In genomic region chr1:19484793-19485361, GRCh38 we compare ENCODE assay signal across 2 cellular contexts.
TF ChIP-seq lines count a peak whose summit lies in the region.

No MANE protein-coding gene starts in this region.

TF ChIP-seq in HEK293, 187 proteins besides CTCF, POLR2A, EP300 and RAD21 (continued from another document and continues in another):
- TF ChIP-seq, protein P1, sequence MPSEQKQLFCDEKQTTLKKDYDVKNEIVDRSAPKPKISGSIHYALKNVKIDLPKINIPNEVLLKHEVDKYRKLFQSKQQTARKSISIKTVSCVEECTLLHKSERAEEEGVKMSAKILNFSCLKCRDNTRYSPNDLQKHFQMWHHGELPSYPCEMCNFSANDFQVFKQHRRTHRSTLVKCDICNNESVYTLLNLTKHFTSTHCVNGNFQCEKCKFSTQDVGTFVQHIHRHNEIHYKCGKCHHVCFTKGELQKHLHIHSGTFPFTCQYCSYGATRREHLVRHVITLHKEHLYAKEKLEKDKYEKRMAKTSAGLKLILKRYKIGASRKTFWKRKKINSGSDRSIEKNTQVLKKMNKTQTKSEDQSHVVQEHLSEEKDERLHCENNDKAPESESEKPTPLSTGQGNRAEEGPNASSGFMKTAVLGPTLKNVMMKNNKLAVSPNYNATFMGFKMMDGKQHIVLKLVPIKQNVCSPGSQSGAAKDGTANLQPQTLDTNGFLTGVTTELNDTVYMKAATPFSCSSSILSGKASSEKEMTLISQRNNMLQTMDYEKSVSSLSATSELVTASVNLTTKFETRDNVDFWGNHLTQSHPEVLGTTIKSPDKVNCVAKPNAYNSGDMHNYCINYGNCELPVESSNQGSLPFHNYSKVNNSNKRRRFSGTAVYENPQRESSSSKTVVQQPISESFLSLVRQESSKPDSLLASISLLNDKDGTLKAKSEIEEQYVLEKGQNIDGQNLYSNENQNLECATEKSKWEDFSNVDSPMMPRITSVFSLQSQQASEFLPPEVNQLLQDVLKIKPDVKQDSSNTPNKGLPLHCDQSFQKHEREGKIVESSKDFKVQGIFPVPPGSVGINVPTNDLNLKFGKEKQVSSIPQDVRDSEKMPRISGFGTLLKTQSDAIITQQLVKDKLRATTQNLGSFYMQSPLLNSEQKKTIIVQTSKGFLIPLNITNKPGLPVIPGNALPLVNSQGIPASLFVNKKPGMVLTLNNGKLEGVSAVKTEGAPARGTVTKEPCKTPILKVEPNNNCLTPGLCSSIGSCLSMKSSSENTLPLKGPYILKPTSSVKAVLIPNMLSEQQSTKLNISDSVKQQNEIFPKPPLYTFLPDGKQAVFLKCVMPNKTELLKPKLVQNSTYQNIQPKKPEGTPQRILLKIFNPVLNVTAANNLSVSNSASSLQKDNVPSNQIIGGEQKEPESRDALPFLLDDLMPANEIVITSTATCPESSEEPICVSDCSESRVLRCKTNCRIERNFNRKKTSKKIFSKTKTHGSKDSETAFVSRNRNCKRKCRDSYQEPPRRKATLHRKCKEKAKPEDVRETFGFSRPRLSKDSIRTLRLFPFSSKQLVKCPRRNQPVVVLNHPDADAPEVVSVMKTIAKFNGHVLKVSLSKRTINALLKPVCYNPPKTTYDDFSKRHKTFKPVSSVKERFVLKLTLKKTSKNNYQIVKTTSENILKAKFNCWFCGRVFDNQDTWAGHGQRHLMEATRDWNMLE (tag by site-specific recombination; conservative IDR thresholded peaks at IDR 0.05; ENCODE audit: low read depth) = no peak
- TF ChIP-seq, protein P2, sequence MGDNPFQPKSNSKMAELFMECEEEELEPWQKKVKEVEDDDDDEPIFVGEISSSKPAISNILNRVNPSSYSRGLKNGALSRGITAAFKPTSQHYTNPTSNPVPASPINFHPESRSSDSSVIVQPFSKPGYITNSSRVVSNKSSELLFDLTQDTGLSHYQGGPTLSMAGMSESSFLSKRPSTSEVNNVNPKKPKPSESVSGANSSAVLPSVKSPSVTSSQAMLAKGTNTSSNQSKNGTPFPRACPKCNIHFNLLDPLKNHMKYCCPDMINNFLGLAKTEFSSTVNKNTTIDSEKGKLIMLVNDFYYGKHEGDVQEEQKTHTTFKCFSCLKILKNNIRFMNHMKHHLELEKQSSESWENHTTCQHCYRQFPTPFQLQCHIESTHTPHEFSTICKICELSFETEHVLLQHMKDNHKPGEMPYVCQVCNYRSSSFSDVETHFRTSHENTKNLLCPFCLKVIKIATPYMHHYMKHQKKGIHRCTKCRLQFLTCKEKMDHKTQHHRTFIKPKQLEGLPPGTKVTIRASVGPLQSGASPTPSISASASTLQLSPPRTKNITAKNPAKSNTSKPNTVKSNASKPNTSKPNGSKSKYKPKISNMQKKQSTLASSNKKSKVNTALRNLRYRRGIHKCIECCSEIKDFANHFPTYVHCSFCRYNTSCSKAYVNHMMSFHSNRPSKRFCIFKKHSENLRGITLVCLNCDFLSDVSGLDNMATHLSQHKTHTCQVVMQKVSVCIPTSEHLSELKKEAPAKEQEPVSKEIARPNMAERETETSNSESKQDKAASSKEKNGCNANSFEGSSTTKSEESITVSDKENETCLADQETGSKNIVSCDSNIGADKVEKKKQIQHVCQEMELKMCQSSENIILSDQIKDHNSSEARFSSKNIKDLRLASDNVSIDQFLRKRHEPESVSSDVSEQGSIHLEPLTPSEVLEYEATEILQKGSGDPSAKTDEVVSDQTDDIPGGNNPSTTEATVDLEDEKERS (tag by site-specific recombination; IDR thresholded peaks at IDR 0.05) = no peak
- TF ChIP-seq OVOL3 (tag by site-specific recombination; IDR thresholded peaks at IDR 0.05) (no peak), ZNF146 (tag by site-specific recombination; IDR thresholded peaks at IDR 0.05) (no peak), ZNF610 (tag by site-specific recombination; IDR thresholded peaks at IDR 0.05; ENCODE audit: borderline replicate concordance) (no peak), ZNF138 (tag by site-specific recombination; IDR thresholded peaks at IDR 0.05; ENCODE audit: borderline replicate concordance) (no peak), ZSCAN30 (tag by site-specific recombination; IDR thresholded peaks at IDR 0.05) (peak; percentile 57; the same call in 1 of the 2 replicates), SCRT1 (tag by site-specific recombination; IDR thresholded peaks at IDR 0.05; ENCODE audit: borderline replicate concordance) (no peak), KLF8 (tag by site-specific recombination; IDR thresholded peaks at IDR 0.05) (peak; percentile 74; the same call in 1 of the 2 replicates), ZSCAN18 (tag by site-specific recombination; IDR thresholded peaks at IDR 0.05) (no peak)
- TF ChIP-seq, protein P3, sequence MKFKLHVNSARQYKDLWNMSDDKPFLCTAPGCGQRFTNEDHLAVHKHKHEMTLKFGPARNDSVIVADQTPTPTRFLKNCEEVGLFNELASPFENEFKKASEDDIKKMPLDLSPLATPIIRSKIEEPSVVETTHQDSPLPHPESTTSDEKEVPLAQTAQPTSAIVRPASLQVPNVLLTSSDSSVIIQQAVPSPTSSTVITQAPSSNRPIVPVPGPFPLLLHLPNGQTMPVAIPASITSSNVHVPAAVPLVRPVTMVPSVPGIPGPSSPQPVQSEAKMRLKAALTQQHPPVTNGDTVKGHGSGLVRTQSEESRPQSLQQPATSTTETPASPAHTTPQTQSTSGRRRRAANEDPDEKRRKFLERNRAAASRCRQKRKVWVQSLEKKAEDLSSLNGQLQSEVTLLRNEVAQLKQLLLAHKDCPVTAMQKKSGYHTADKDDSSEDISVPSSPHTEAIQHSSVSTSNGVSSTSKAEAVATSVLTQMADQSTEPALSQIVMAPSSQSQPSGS (tag by site-specific recombination; IDR thresholded peaks at IDR 0.05; ENCODE audit: low read depth) = no peak
- TF ChIP-seq, protein P4, sequence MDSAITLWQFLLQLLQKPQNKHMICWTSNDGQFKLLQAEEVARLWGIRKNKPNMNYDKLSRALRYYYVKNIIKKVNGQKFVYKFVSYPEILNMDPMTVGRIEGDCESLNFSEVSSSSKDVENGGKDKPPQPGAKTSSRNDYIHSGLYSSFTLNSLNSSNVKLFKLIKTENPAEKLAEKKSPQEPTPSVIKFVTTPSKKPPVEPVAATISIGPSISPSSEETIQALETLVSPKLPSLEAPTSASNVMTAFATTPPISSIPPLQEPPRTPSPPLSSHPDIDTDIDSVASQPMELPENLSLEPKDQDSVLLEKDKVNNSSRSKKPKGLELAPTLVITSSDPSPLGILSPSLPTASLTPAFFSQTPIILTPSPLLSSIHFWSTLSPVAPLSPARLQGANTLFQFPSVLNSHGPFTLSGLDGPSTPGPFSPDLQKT (IDR thresholded peaks at IDR 0.05; ENCODE audit: borderline replicate concordance, low read depth, low read length) = no peak

TF ChIP-seq in HepG2, 621 proteins besides CTCF, POLR2A, EP300 and RAD21 (continued from another document and continues in another):
- TF ChIP-seq ARID4A (CRISPR knock-in tag; IDR thresholded peaks at IDR 0.05; ENCODE audit: borderline replicate concordance) (peak; percentile 62; the same call in 1 of the 2 replicates), ASH2L (IDR thresholded peaks at IDR 0.05; ENCODE audit: insufficient read length, low read depth, low read length) (peak; percentile 21), POGK (CRISPR knock-in tag; conservative IDR thresholded peaks at IDR 0.05) (no peak), ZFY (CRISPR knock-in tag; IDR thresholded peaks at IDR 0.05) (peak; percentile 64), ZEB1 (IDR thresholded peaks at IDR 0.05; ENCODE audit: insufficient replicate concordance, low read depth) (no peak), ZNF598 (CRISPR knock-in tag; IDR thresholded peaks at IDR 0.05; ENCODE audit: borderline replicate concordance) (no peak), ZNF44 (CRISPR knock-in tag; IDR thresholded peaks at IDR 0.05) (no peak), MXD3 (CRISPR knock-in tag; IDR thresholded peaks at IDR 0.05) (no peak), MIXL1 (CRISPR knock-in tag; IDR thresholded peaks at IDR 0.05) (no peak), HNRNPUL1 (IDR thresholded peaks at IDR 0.05; ENCODE audit: low read depth, low read length) (no peak), ETV5 (CRISPR knock-in tag; IDR thresholded peaks at IDR 0.05; ENCODE audit: borderline replicate concordance) (no peak), GRHL1 (CRISPR knock-in tag; conservative IDR thresholded peaks at IDR 0.05) (no peak), ZZZ3 (CRISPR knock-in tag; IDR thresholded peaks at IDR 0.05; ENCODE audit: borderline replicate concordance) (no peak), ZIK1 (CRISPR knock-in tag; IDR thresholded peaks at IDR 0.05; ENCODE audit: borderline replicate concordance, low read depth) (no peak), ZSCAN31 (CRISPR knock-in tag; IDR thresholded peaks at IDR 0.05; ENCODE audit: low read depth) (no peak), ZNF101 (CRISPR knock-in tag; IDR thresholded peaks at IDR 0.05; ENCODE audit: borderline replicate concordance, low read depth) (no peak), FOXP1 (IDR thresholded peaks at IDR 0.05) (no peak), FOXP1 (CRISPR knock-in tag; IDR thresholded peaks at IDR 0.05) (no peak), NKX3-1 (CRISPR knock-in tag; IDR thresholded peaks at IDR 0.05) (no peak), ZNF777 (CRISPR knock-in tag; IDR thresholded peaks at IDR 0.05) (no peak), MTERF4 (CRISPR knock-in tag; IDR thresholded peaks at IDR 0.05) (0 out of 2 replicates have a peak, but pooled peaks have one; percentile 39)
- TF ChIP-seq, protein P5, sequence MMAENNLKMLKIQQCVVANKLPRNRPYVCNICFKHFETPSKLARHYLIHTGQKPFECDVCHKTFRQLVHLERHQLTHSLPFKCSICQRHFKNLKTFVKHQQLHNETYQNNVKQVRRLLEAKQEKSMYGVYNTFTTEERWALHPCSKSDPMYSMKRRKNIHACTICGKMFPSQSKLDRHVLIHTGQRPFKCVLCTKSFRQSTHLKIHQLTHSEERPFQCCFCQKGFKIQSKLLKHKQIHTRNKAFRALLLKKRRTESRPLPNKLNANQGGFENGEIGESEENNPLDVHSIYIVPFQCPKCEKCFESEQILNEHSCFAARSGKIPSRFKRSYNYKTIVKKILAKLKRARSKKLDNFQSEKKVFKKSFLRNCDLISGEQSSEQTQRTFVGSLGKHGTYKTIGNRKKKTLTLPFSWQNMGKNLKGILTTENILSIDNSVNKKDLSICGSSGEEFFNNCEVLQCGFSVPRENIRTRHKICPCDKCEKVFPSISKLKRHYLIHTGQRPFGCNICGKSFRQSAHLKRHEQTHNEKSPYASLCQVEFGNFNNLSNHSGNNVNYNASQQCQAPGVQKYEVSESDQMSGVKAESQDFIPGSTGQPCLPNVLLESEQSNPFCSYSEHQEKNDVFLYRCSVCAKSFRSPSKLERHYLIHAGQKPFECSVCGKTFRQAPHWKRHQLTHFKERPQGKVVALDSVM (CRISPR knock-in tag; IDR thresholded peaks at IDR 0.05) = 0 out of 2 replicates have a peak, but pooled peaks have one; percentile 26
